ENCODE assay signal across 16 cellular contexts in the genomic region with DNA sequence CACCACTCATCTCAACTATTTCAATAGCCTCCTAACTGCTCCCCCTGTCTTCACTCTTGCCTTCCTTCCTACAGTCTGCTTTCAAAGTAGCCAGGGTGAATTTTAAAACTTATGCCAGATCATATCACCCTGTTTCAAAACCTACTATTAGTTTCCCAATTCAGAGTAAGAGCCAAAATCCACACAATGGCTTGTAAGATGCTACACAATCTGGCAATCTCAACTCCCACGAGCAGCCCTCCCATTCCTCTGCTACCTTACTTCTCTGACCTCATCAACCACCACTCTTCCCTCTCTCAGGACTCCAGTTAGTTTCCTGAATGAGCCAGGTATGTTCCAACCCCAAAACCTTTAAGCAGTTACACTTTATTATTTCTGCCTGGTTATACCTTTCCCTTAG.
"Had no signal": no experiment of that assay in that cellular context is flagged by ENCODE, and none has a peak within 500 bp of the region (broad histone marks: within the 10 kb centered on the region; RNA-seq: fewer than 3 reads in every experiment).

No MANE protein-coding gene starts in this region.

- H3K9me3 ChIP-seq: esophagus squamous epithelium, lower lobe of right lung, prostate gland, thoracic aorta had no signal

- H3K9me3 Mint-ChIP-seq: activated T-cell treated with anti-CD3 and anti-CD28 coated beads, Interleukin-2, amount 50 U/mL, for 24 hours had no signal

- H3K27me3 Mint-ChIP-seq: activated CD4-positive, alpha-beta T cell treated with anti-CD3 and anti-CD28 coated beads, Interleukin-2, amount 10 ng/mL, durations not matched to agents 24 days and 14 days; activated T-cell treated with anti-CD3 and anti-CD28 coated beads, Interleukin-2, amount 50 U/mL, for 24 hours had no signal

- H3K4me3 ChIP-seq: esophagus squamous epithelium, lower lobe of right lung, prostate gland, smooth muscle cell, thoracic aorta had no signal

- H3K4me3 Mint-ChIP-seq: activated CD4-positive, alpha-beta T cell treated with anti-CD3 and anti-CD28 coated beads, Interleukin-2, amount 10 ng/mL, durations not matched to agents 24 days and 14 days; activated CD8-positive, alpha-beta T cell treated with anti-CD3 and anti-CD28 coated beads, Interleukin-2, amount 10 ng/mL, durations not matched to agents 7 days and 5 days; activated T-cell treated with anti-CD3 and anti-CD28 coated beads, Interleukin-2, amount 50 U/mL, for 24 hours had no signal

- H3K27me3 ChIP-seq: esophagus squamous epithelium had no signal

- H3K4me2 ChIP-seq: smooth muscle cell had no signal

- H3K36me3 ChIP-seq: prostate gland had no signal

- ATAC-seq: activated CD8-positive, alpha-beta T cell treated with anti-CD3 and anti-CD28 coated beads, Interleukin-2, amount 10 ng/mL, durations not matched to agents 7 days and 5 days; activated naive CD4-positive, alpha-beta T cell treated with anti-CD3 and anti-CD28 coated beads, Interleukin-2, amount 50 U/mL, for 72 hours; lower lobe of right lung; right cardiac atrium had no signal

- H3K27ac Mint-ChIP-seq: activated CD4-positive, alpha-beta T cell treated with anti-CD3 and anti-CD28 coated beads, Interleukin-2, amount 10 ng/mL, durations not matched to agents 24 days and 14 days; activated CD8-positive, alpha-beta T cell treated with anti-CD3 and anti-CD28 coated beads, Interleukin-2, amount 10 ng/mL, durations not matched to agents 7 days and 5 days; activated naive CD4-positive, alpha-beta T cell treated with anti-CD3 and anti-CD28 coated beads, Interleukin-2, amount 50 U/mL, for 72 hours; activated T-cell treated with anti-CD3 and anti-CD28 coated beads, Interleukin-2, amount 50 U/mL, for 24 hours had no signal

- H3K4me1 ChIP-seq: esophagus squamous epithelium, lower lobe of right lung, prostate gland had no signal

- DNase-seq: activated CD4-positive, alpha-beta T cell treated with anti-CD3 and anti-CD28 coated beads, Interleukin-2, amount 10 ng/mL, durations not matched to agents 24 days and 14 days; activated CD8-positive, alpha-beta T cell treated with anti-CD3 and anti-CD28 coated beads, Interleukin-2, amount 10 ng/mL, durations not matched to agents 7 days and 5 days; activated T-cell treated with anti-CD3 and anti-CD28 coated beads, Interleukin-2, amount 50 U/mL, for 24 hours; amniotic stem cell; effector CD4-positive, alpha-beta T cell; esophagus squamous epithelium; hypothalamus; lower lobe of right lung; right cardiac atrium; stimulated activated CD4-positive, alpha-beta T cell treated with anti-CD3 and anti-CD28 coated beads, Interleukin-4, amount 100 ng/mL, for 1 hour; T-helper 1 cell; T1000 had no signal

- H3K27ac ChIP-seq: esophagus squamous epithelium, lower lobe of right lung, prostate gland, thoracic aorta had no signal
